8 cellular contexts compared by ENCODE assay signal in genomic region chr13:110644892-110645521, GRCh38. TPM values are rescaled to one million over a fixed set of nuclear protein-coding genes. Genes with fewer than 3 reads are reported as not detected.
DNase-seq lines count a peak whose midpoint lies in the region; ATAC-seq and TF ChIP-seq lines count a peak whose summit lies in the region.

No MANE protein-coding gene starts in this region.

- no peaks in the 10 kb centered on the region for H3K9me3 Mint-ChIP-seq in activated T-helper 1 cell treated with anti-CD3 and anti-CD28 coated beads, Interleukin-12 subunit alpha, Interleukin-12 subunit beta, Interleukin-2, Interleukin-4 antibody, amounts not matched to agents 30 ng/mL and 10 ng/mL and 1 ng/mL, durations not matched to agents 14 hours and 24 hours and 36 hours
- no peaks in the 10 kb centered on the region for H3K9me3 Mint-ChIP-seq in osteocyte (ENCODE audit: unreplicated experiment)

- H3K4me3 Mint-ChIP-seq in activated T-helper 1 cell treated with anti-CD3 and anti-CD28 coated beads, Interleukin-12 subunit alpha, Interleukin-12 subunit beta, Interleukin-2, Interleukin-4 antibody, amounts not matched to agents 30 ng/mL and 10 ng/mL and 1 ng/mL, durations not matched to agents 14 hours and 24 hours and 36 hours: no peak overlapping the region
- no peak overlapping the region for H3K4me3 Mint-ChIP-seq in osteocyte (ENCODE audit: unreplicated experiment)

- H3K27me3 Mint-ChIP-seq in activated T-helper 1 cell treated with anti-CD3 and anti-CD28 coated beads, Interleukin-12 subunit alpha, Interleukin-12 subunit beta, Interleukin-2, Interleukin-4 antibody, amounts not matched to agents 30 ng/mL and 10 ng/mL and 1 ng/mL, durations not matched to agents 14 hours and 24 hours and 36 hours (ENCODE audit: insufficient read depth): no peaks in the 10 kb centered on the region
- no peaks in the 10 kb centered on the region for H3K27me3 Mint-ChIP-seq in osteocyte (ENCODE audit: unreplicated experiment)

- peak; percentile 50 for TF ChIP-seq CTCF in osteocyte (IDR thresholded peaks at IDR 0.05)

- peak; percentile 88 for ATAC-seq in HG02678 (IDR thresholded peaks at IDR 0.05; ENCODE audit: unreplicated experiment)

- no peaks in the 10 kb centered on the region for H3K4me1 Mint-ChIP-seq in activated T-helper 1 cell treated with anti-CD3 and anti-CD28 coated beads, Interleukin-12 subunit alpha, Interleukin-12 subunit beta, Interleukin-2, Interleukin-4 antibody, amounts not matched to agents 30 ng/mL and 10 ng/mL and 1 ng/mL, durations not matched to agents 14 hours and 24 hours and 36 hours (ENCODE audit: low read depth)
- peaks cover 2% of the 10 kb centered on the region for H3K4me1 Mint-ChIP-seq in osteocyte (ENCODE audit: unreplicated experiment)

- peak; percentile 5 to 26 (median 15) for DNase-seq in stimulated activated CD4-positive, alpha-beta T cell treated with anti-CD3 and anti-CD28 coated beads, Interleukin-12 subunit alpha, Interleukin-12 subunit beta, amount 100 ng/mL, for 48 hours (ENCODE audit: low read depth in 2 of 3, low spot score in 1 of 3)
- DNase-seq in stimulated activated CD4-positive, alpha-beta T cell treated with anti-CD3 and anti-CD28 coated beads, Interleukin-4, amount 100 ng/mL, for 4 hours: no peak
- DNase-seq in NCI-H2171 (lab: John Stamatoyannopoulos, UW): peak; percentile 69
- DNase-seq in activated T-helper 1 cell treated with anti-CD3 and anti-CD28 coated beads, Interleukin-12 subunit alpha, Interleukin-12 subunit beta, Interleukin-2, Interleukin-4 antibody, amounts not matched to agents 30 ng/mL and 10 ng/mL and 1 ng/mL, durations not matched to agents 14 hours and 24 hours and 36 hours (ENCODE audit: low spot score): peak; percentile 7
- DNase-seq in globus pallidus (ENCODE audit: low spot score): peak; percentile 74
- peak; percentile 87 for DNase-seq in osteocyte (ENCODE audit: extremely low spot score, unreplicated experiment)
- no peak for DNase-seq in HPDE6-E6E7 (ENCODE audit: extremely low spot score)

- H3K27ac Mint-ChIP-seq in activated T-helper 1 cell treated with anti-CD3 and anti-CD28 coated beads, Interleukin-12 subunit alpha, Interleukin-12 subunit beta, Interleukin-2, Interleukin-4 antibody, amounts not matched to agents 30 ng/mL and 10 ng/mL and 1 ng/mL, durations not matched to agents 14 hours and 24 hours and 36 hours: no peak overlapping the region
- no peak overlapping the region for H3K27ac Mint-ChIP-seq in osteocyte (ENCODE audit: unreplicated experiment)

- intact Hi-C loops in activated T-helper 1 cell treated with anti-CD3 and anti-CD28 coated beads, Interleukin-12 subunit alpha, Interleukin-12 subunit beta, Interleukin-2, Interleukin-4 antibody, amounts not matched to agents 30 ng/mL and 10 ng/mL and 1 ng/mL, durations not matched to agents 14 hours and 24 hours and 36 hours (cut with micrococcal nuclease): loop anchor here (1.0 kb wide), 1 partner anchor 174 kb away; no protein-coding TSS in a partner anchor

- H3K36me3 Mint-ChIP-seq in activated T-helper 1 cell treated with anti-CD3 and anti-CD28 coated beads, Interleukin-12 subunit alpha, Interleukin-12 subunit beta, Interleukin-2, Interleukin-4 antibody, amounts not matched to agents 30 ng/mL and 10 ng/mL and 1 ng/mL, durations not matched to agents 14 hours and 24 hours and 36 hours (ENCODE audit: low read depth): peaks cover 16% of the 10 kb centered on the region
- H3K36me3 Mint-ChIP-seq in osteocyte (ENCODE audit: unreplicated experiment): peaks cover 22% of the 10 kb centered on the region

RNA-seq across cellular contexts. Expression of gene NAXD, which starts 29.7 kb away (rescaled TPM):
- 22.0 and 22.2 TPM in 2 replicates for total RNA-seq in activated T-helper 1 cell treated with anti-CD3 and anti-CD28 coated beads, Interleukin-12 subunit alpha, Interleukin-12 subunit beta, Interleukin-2, Interleukin-4 antibody, amounts not matched to agents 30 ng/mL and 10 ng/mL and 1 ng/mL, durations not matched to agents 14 hours and 24 hours and 36 hours
- 34.3 and 35.6 TPM in 2 replicates for total RNA-seq in osteocyte

Comparison
In these comparisons a context has a peak if more than half of its experiments do, and no peak if none do; other contexts are left out.
1. DNase-seq: peak in stimulated activated CD4-positive, alpha-beta T cell treated with anti-CD3 and anti-CD28 coated beads, Interleukin-12 subunit alpha, Interleukin-12 subunit beta, amount 100 ng/mL, for 48 hours (3 of 3), NCI-H2171 (single experiment), activated T-helper 1 cell treated with anti-CD3 and anti-CD28 coated beads, Interleukin-12 subunit alpha, Interleukin-12 subunit beta, Interleukin-2, Interleukin-4 antibody, amounts not matched to agents 30 ng/mL and 10 ng/mL and 1 ng/mL, durations not matched to agents 14 hours and 24 hours and 36 hours (single experiment), globus pallidus (single experiment) and osteocyte (single experiment); none in stimulated activated CD4-positive, alpha-beta T cell treated with anti-CD3 and anti-CD28 coated beads, Interleukin-4, amount 100 ng/mL, for 4 hours (0 of 2) and HPDE6-E6E7 (single experiment).